10 cellular contexts compared by ENCODE assay signal in the genomic region with DNA sequence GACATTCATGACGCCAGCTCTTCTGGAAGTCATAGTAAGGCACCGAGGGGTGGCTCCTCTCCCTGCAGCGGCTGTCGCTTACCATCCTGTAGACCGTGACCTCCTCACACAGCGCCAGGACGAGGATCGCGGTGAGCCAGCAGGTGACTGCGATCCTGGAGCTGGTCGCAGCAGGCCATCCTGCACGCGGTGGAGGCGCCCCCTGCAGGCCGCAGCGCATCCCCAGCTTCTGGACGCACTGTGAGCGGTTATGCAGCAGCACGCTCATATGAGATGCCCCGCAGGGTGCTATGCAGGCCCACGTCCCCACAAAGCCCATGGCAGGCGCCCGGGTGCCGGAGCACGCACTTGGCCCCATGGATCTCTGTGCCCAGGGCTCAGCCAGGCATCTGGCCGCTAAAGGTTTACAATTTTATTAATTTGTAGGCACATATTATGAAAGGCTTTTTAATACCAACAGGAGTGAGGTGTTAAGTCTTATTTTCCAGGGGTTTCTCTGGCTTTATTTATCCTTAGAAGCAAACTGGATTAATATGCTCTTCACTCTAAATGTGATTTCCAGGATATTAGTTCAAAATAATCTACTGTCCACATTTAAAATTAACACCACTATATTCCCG. TPM values are rescaled to one million over a fixed set of nuclear protein-coding genes. Genes with fewer than 3 reads are reported as not detected.
DNase-seq lines count a peak whose midpoint lies in the region; ATAC-seq and FAIRE-seq lines count a peak whose summit lies in the region.
"Had no signal": no experiment of that assay in that cellular context is flagged by ENCODE, and none has a peak within 500 bp of the region (broad histone marks: within the 10 kb centered on the region; RNA-seq: fewer than 3 reads in every experiment).

No MANE protein-coding gene starts in this region.

- no peaks in the 10 kb centered on the region for H3K9me3 Mint-ChIP-seq in activated T-cell treated with anti-CD3 and anti-CD28 coated beads, Interleukin-2, amount 50 U/mL, for 4 hours
- H3K9me3 Mint-ChIP-seq: CD4-positive, alpha-beta memory T cell had no signal

- intact Hi-C loops in Right ventricle myocardium superior (cut with DNase I): no loop called here

- H3K27ac ChIP-seq in small intestine (ENCODE audit: low read depth in 1 of 2, low read length in 1 of 2): no peak overlapping the region

- no peak for FAIRE-seq in small intestine (lab: Jason Lieb, UNC)
- no peak for FAIRE-seq in RCC 7860 (lab: Jason Lieb, UNC)
- FAIRE-seq: TTC549 had no signal

- H3K9me3 ChIP-seq in small intestine (ENCODE audit: control insufficient read depth, low read depth): no peaks in the 10 kb centered on the region

- peaks cover 6 to 8% of the 10 kb centered on the region in 2 donors for H3K36me3 ChIP-seq in small intestine (ENCODE audit: control insufficient read depth in 2 of 2, insufficient read depth in 2 of 2, low read length in 2 of 2)

- 70 to 88% (median 78%) methylated on average over 25 to 27 of the region's 27 CpGs for WGBS in small intestine, 3 donors

- no peaks in the 10 kb centered on the region for H3K27me3 Mint-ChIP-seq in activated T-cell treated with anti-CD3 and anti-CD28 coated beads, Interleukin-2, amount 50 U/mL, for 4 hours (ENCODE audit: low read depth)
- H3K27me3 Mint-ChIP-seq: CD4-positive, alpha-beta memory T cell had no signal

- peak; percentile 14 for DNase-seq in NK-92 treated with Interleukin-12 subunit alpha and Interleukin-12 subunit beta, amount 100 ng/mL, for 24 hours (lab: John Stamatoyannopoulos, UW)
- DNase-seq in NK-92 (lab: John Stamatoyannopoulos, UW; ENCODE audit: unreplicated experiment) (no peak), Right ventricle myocardium superior (peak; percentile 61), small intestine (peak; percentile 1), SW 1271 (lab: John Stamatoyannopoulos, UW) (no peak), RCC 7860 (ENCODE audit: low spot score) (no peak), AG08396 (ENCODE audit: low spot score) (no peak)
- DNase-seq in activated T-cell treated with anti-CD3 and anti-CD28 coated beads, Interleukin-2, amount 50 U/mL, for 4 hours: peak; percentile 11

- H3K27me3 ChIP-seq in small intestine (ENCODE audit: control insufficient read depth in 2 of 2, insufficient read depth in 2 of 2, low read length in 2 of 2): no peaks in the 10 kb centered on the region

- H3K4me1 Mint-ChIP-seq in activated T-cell treated with anti-CD3 and anti-CD28 coated beads, Interleukin-2, amount 50 U/mL, for 4 hours (ENCODE audit: low read depth): no peaks in the 10 kb centered on the region

- H3K4me3 Mint-ChIP-seq in activated T-cell treated with anti-CD3 and anti-CD28 coated beads, Interleukin-2, amount 50 U/mL, for 4 hours: no peak overlapping the region
- H3K4me3 Mint-ChIP-seq: CD4-positive, alpha-beta memory T cell had no signal

- peaks cover 20% of the 10 kb centered on the region for H3K36me3 Mint-ChIP-seq in activated T-cell treated with anti-CD3 and anti-CD28 coated beads, Interleukin-2, amount 50 U/mL, for 4 hours (ENCODE audit: insufficient read depth)

- no peaks in the 10 kb centered on the region for H3K4me1 ChIP-seq in small intestine (ENCODE audit: control insufficient read depth in 2 of 2, insufficient read depth in 1 of 2, low read depth in 1 of 2, low read length in 1 of 2)

- H3K4me3 ChIP-seq in small intestine (ENCODE audit: low read depth in 1 of 2, low read length in 2 of 2): no peak overlapping the region

- no peak for ATAC-seq in activated T-cell treated with anti-CD3 and anti-CD28 coated beads, Interleukin-2, amount 50 U/mL, for 4 hours
- ATAC-seq in Right ventricle myocardium superior (ENCODE audit: poor library complexity): peak; percentile 43

RNA-seq across cellular contexts. Expression of a gene that starts 35.6 kb away (rescaled TPM):
- total RNA-seq in activated T-cell treated with anti-CD3 and anti-CD28 coated beads, Interleukin-2, amount 50 U/mL, for 4 hours: 10 to 100 TPM; 75.9 to 80.0 (median 75.9) TPM
- total RNA-seq in Right ventricle myocardium superior: 22.2 TPM
- 10 to 100 TPM; 18.8 to 31.1 (median 30.5) TPM for polyA plus RNA-seq in small intestine

RNA-seq across cellular contexts. Expression of a gene that starts 45.1 kb away (rescaled TPM):
- 1 to 10 TPM; 6.7 to 9.2 (median 7.6) TPM for total RNA-seq in activated T-cell treated with anti-CD3 and anti-CD28 coated beads, Interleukin-2, amount 50 U/mL, for 4 hours
- total RNA-seq in Right ventricle myocardium superior: 6.5 TPM
- 1 to 10 TPM; 4.5 to 8.4 (median 6.3) TPM for polyA plus RNA-seq in small intestine

Comparison
In these comparisons a context has a peak if more than half of its experiments do, and no peak if none do; other contexts are left out.
1. DNase-seq: peak in NK-92 treated with Interleukin-12 subunit alpha and Interleukin-12 subunit beta, amount 100 ng/mL, for 24 hours (single experiment), activated T-cell treated with anti-CD3 and anti-CD28 coated beads, Interleukin-2, amount 50 U/mL, for 4 hours (single experiment), Right ventricle myocardium superior (single experiment) and small intestine (single experiment); none in NK-92 (single experiment), SW 1271 (0 of 2), RCC 7860 (single experiment) and AG08396 (single experiment).